9 cellular contexts compared by ENCODE assay signal in the genomic region with DNA sequence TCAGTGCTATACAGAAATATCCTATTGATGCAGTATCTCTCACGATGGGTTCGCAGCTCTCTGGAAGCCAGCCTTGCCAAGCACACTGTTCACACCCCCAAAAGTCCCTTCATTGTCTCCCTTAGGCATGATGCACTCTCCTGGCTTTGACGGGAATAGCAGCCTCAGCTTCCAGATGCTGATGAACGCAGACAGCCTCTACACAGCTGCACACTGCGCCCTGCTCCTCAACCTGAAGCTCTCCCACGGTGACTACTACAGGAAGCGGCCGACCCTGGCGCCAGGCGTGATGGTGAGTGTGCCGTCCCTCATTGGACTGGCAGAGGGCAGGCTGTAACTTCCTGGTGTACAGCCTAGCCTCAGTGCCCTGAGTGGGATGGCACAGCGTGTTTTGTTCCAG.
DNase-seq lines count a peak whose midpoint lies in the region; ATAC-seq, FAIRE-seq and TF ChIP-seq lines count a peak whose summit lies in the region.
"Had no signal": no experiment of that assay in that cellular context is flagged by ENCODE, and none has a peak within 500 bp of the region (broad histone marks: within the 10 kb centered on the region; RNA-seq: fewer than 3 reads in every experiment).

No MANE protein-coding gene starts in this region.

- H3K36me3 ChIP-seq in H7 (replicated peaks; ENCODE audit: control insufficient read depth, insufficient read depth, low read length) (peaks cover 4% of the 10 kb centered on the region), pancreas (peaks cover 0 to 8% (median 0%) of the 10 kb centered on the region in 3 donors), MM.1S (replicated peaks; ENCODE audit: insufficient read depth, low read length) (no peaks in the 10 kb centered on the region)

- no peak for TF ChIP-seq CTCF in pancreas (IDR thresholded peaks at IDR 0.05)
- no peak for TF ChIP-seq CTCF in MM.1S (IDR thresholded peaks at IDR 0.05; ENCODE audit: low read length)

- H3K9ac ChIP-seq in MM.1S (ENCODE audit: low read length) = no peak overlapping the region

- H3K27ac ChIP-seq in pancreas (no peak overlapping the region), MM.1S (ENCODE audit: low read length) (no peak overlapping the region)

- H3K4me3 ChIP-seq in H7 (ENCODE audit: insufficient read depth, low read depth, low read length) (no peak overlapping the region), pancreas (no peak overlapping the region), MM.1S (ENCODE audit: low read length) (no peak overlapping the region)

- H3K9me3 ChIP-seq in pancreas = no peaks in the 10 kb centered on the region
- H3K9me3 ChIP-seq in MM.1S (replicated peaks; ENCODE audit: insufficient read depth, low read length) = no peaks in the 10 kb centered on the region

- H4K20me1 ChIP-seq in MM.1S (ENCODE audit: insufficient read depth, low read length) = no peaks in the 10 kb centered on the region

- no peaks in the 10 kb centered on the region for H3K9me2 ChIP-seq in MM.1S (replicated peaks; ENCODE audit: insufficient read depth, low read length)

- no peaks in the 10 kb centered on the region for H3K4me1 ChIP-seq in pancreas
- no peaks in the 10 kb centered on the region for H3K4me1 ChIP-seq in MM.1S (ENCODE audit: low read length)

- intact Hi-C loops in pancreas (cut with DNase I) = loop anchor here in 1 of 3 donors (10.0 kb wide), 1 partner anchor 164 kb away; no protein-coding TSS in a partner anchor

- H3K27me3 ChIP-seq in H7 (ENCODE audit: control insufficient read depth, insufficient read depth, low read length) = no peaks in the 10 kb centered on the region
- no peaks in the 10 kb centered on the region for H3K27me3 ChIP-seq in pancreas
- H3K27me3 ChIP-seq in MM.1S (replicated peaks; ENCODE audit: insufficient read depth, low read length) = no peaks in the 10 kb centered on the region

- H3K79me2 ChIP-seq in MM.1S (ENCODE audit: low read length) = no peaks in the 10 kb centered on the region

- ATAC-seq in pancreas (peak; percentile 53 to 87 (median 84)), GM21737 (IDR thresholded peaks at IDR 0.05; ENCODE audit: unreplicated experiment) (no peak)

- H3F3A ChIP-seq in MM.1S (ENCODE audit: insufficient read depth, low read length) = no peaks in the 10 kb centered on the region

- H2AFZ ChIP-seq in MM.1S (ENCODE audit: low read length) = no peak overlapping the region

- DNase-seq in H7 (peak; percentile 66), RPMI7951 (ENCODE audit: low read depth) (peak; percentile 39), frontal cortex (ENCODE audit: low spot score in 2 of 2) (peak; percentile 51 to 71), pancreas (peak in 1 of 6 donors; percentile 31), GOT3 (lab: John Stamatoyannopoulos, UW) (no peak), MM.1S (no peak)
- DNase-seq in activated naive CD4-positive, alpha-beta T cell treated with anti-CD3 and anti-CD28 coated beads, Interleukin-2, amount 50 U/mL, for 16 hours = no peak
- DNase-seq: activated CD4-positive, alpha-beta T cell treated with anti-CD3 and anti-CD28 coated beads, Interleukin-2, amount 50 U/mL, for 4 hours had no signal

- no peak overlapping the region for H3K4me2 ChIP-seq in MM.1S (ENCODE audit: low read depth, low read length)

- FAIRE-seq in frontal cortex (lab: Jason Lieb, UNC) (no peak), pancreas (lab: Jason Lieb, UNC) (no peak)

- 66 to 69% methylated on average over 12 of the region's 12 CpGs for WGBS in pancreas, 2 donors

Comparison
In these comparisons a context has a peak if more than half of its experiments do, and no peak if none do; other contexts are left out.
1. DNase-seq: peak in H7 (single experiment), RPMI7951 (single experiment) and frontal cortex (2 of 2); none in GOT3 (single experiment), MM.1S (single experiment) and activated naive CD4-positive, alpha-beta T cell treated with anti-CD3 and anti-CD28 coated beads, Interleukin-2, amount 50 U/mL, for 16 hours (single experiment).